ENCODE assay signal across 18 cellular contexts in genomic region chr5:9373586-9373985, GRCh38.
"Had no signal": no experiment of that assay in that cellular context is flagged by ENCODE, and none has a peak within 500 bp of the region (broad histone marks: within the 10 kb centered on the region; RNA-seq: fewer than 3 reads in every experiment).

No MANE protein-coding gene starts in this region.

- DNase-seq: activated CD4-positive, alpha-beta T cell treated with anti-CD3 and anti-CD28 coated beads for 36 hours; activated CD4-positive, CD25-positive, alpha-beta regulatory T cell; activated CD8-positive, alpha-beta memory T cell treated with anti-CD3 and anti-CD28 coated beads, Interleukin-2, amount 10 ng/mL, durations not matched to agents 7 days and 5 days; activated CD8-positive, alpha-beta T cell treated with anti-CD3 and anti-CD28 coated beads, Interleukin-2, amount 10 ng/mL, durations not matched to agents 7 days and 5 days; activated naive CD4-positive, alpha-beta T cell; activated T-cell treated with anti-CD3 and anti-CD28 coated beads, Interleukin-2, amount 50 U/mL, for 48 hours; caudate nucleus; naive B cell; psoas muscle; sigmoid colon; stimulated activated naive CD4-positive, alpha-beta T cell; T-helper 1 cell had no signal

- H3K27ac ChIP-seq: parathyroid adenoma, psoas muscle, sigmoid colon had no signal

- H3K36me3 Mint-ChIP-seq: activated CD8-positive, alpha-beta memory T cell treated with anti-CD3 and anti-CD28 coated beads, Interleukin-2, amount 10 ng/mL, durations not matched to agents 7 days and 5 days; naive B cell had no signal

- H3K4me1 Mint-ChIP-seq: activated CD4-positive, alpha-beta T cell treated with anti-CD3 and anti-CD28 coated beads for 36 hours; activated CD8-positive, alpha-beta memory T cell treated with anti-CD3 and anti-CD28 coated beads, Interleukin-2, amount 10 ng/mL, durations not matched to agents 7 days and 5 days; naive B cell had no signal

- H3K27me3 Mint-ChIP-seq: activated CD4-positive, alpha-beta T cell treated with anti-CD3 and anti-CD28 coated beads for 36 hours; activated CD8-positive, alpha-beta memory T cell treated with anti-CD3 and anti-CD28 coated beads, Interleukin-2, amount 10 ng/mL, durations not matched to agents 7 days and 5 days; naive B cell had no signal

- H3K4me1 ChIP-seq: parathyroid adenoma, psoas muscle, sigmoid colon had no signal

- H3K4me3 Mint-ChIP-seq: activated CD4-positive, alpha-beta T cell treated with anti-CD3 and anti-CD28 coated beads for 36 hours; activated CD8-positive, alpha-beta memory T cell treated with anti-CD3 and anti-CD28 coated beads, Interleukin-2, amount 10 ng/mL, durations not matched to agents 7 days and 5 days; activated CD8-positive, alpha-beta T cell treated with anti-CD3 and anti-CD28 coated beads, Interleukin-2, amount 10 ng/mL, durations not matched to agents 7 days and 5 days; mesothelial cell of epicardium; naive B cell; T-helper 2 cell treated with Interferon-gamma antibody and Interleukin-4, amounts not matched to agents 5 μg/mL and 100 μg/mL, for 36 hours had no signal

- H3K36me3 ChIP-seq: sigmoid colon had no signal

- H3K27me3 ChIP-seq: sigmoid colon, tibial nerve had no signal

- ATAC-seq: activated CD4-positive, alpha-beta T cell treated with anti-CD3 and anti-CD28 coated beads for 36 hours; activated CD8-positive, alpha-beta memory T cell treated with anti-CD3 and anti-CD28 coated beads, Interleukin-2, amount 10 ng/mL, durations not matched to agents 7 days and 5 days; activated CD8-positive, alpha-beta T cell treated with anti-CD3 and anti-CD28 coated beads, Interleukin-2, amount 10 ng/mL, durations not matched to agents 7 days and 5 days; activated naive CD4-positive, alpha-beta T cell treated with anti-CD3 and anti-CD28 coated beads, Interleukin-2, amount 50 U/mL, for 72 hours; psoas muscle had no signal

- H3K4me3 ChIP-seq: psoas muscle, sigmoid colon, smooth muscle cell, tibial nerve had no signal

- H3K27ac Mint-ChIP-seq: activated CD4-positive, alpha-beta T cell treated with anti-CD3 and anti-CD28 coated beads for 36 hours; activated CD8-positive, alpha-beta memory T cell treated with anti-CD3 and anti-CD28 coated beads, Interleukin-2, amount 10 ng/mL, durations not matched to agents 7 days and 5 days; activated CD8-positive, alpha-beta T cell treated with anti-CD3 and anti-CD28 coated beads, Interleukin-2, amount 10 ng/mL, durations not matched to agents 7 days and 5 days; activated naive CD4-positive, alpha-beta T cell treated with anti-CD3 and anti-CD28 coated beads, Interleukin-2, amount 50 U/mL, for 72 hours; mesothelial cell of epicardium; naive B cell; T-helper 2 cell treated with Interferon-gamma antibody and Interleukin-4, amounts not matched to agents 5 μg/mL and 100 μg/mL, for 36 hours had no signal

- H3K9me3 ChIP-seq: sigmoid colon had no signal
